Comparison of ENCODE assay signal across 10 cellular contexts in the genomic region with DNA sequence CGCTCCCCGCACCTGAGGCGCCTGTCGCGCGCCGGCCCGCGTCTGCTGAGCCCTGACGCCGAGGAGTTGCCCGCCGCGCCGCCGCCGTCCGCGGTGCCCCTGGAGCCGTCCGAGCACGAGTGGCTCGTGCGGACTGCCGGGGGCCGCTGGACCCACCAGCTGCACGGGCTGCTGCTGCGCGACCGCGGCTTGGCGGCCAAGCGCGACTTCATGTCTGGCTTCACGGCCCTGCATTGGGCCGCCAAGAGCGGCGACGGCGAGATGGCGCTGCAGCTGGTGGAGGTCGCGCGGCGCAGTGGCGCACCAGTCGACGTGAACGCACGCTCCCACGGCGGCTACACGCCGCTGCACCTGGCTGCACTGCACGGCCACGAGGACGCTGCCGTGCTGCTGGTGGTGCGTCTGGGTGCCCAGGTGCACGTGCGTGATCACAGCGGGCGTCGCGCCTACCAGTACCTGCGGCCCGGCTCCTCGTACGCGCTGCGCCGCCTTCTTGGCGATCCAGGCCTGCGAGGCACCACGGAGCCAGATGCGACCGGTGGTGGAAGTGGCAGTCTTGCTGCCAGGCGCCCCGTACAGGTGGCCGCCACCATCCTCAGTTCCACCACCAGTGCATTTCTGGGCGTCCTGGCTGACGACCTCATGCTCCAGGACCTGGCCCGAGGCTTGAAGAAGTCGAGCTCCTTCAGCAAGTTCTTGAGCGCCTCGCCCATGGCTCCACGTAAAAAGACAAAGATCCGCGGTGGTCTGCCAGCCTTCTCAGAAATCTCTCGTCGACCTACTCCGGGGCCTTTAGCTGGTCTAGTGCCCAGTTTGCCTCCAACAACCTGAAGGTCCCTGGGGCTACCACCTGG. TPM values are rescaled to one million over a fixed set of nuclear protein-coding genes. Genes with fewer than 3 reads are reported as not detected.
A peak's percentile ranks its signal among the peaks of the same experiment; 100 is the strongest.
DNase-seq lines count a peak whose midpoint lies in the region; ATAC-seq and TF ChIP-seq lines count a peak whose summit lies in the region.
"Had no signal": no experiment of that assay in that cellular context is flagged by ENCODE, and none has a peak within 500 bp of the region (broad histone marks: within the 10 kb centered on the region; RNA-seq: fewer than 3 reads in every experiment).

No MANE protein-coding gene starts in this region.

- no peaks in the 10 kb centered on the region for H3K9me3 ChIP-seq in naive thymus-derived CD4-positive, alpha-beta T cell (ENCODE audit: control insufficient read depth in 2 of 3, low read length in 3 of 3)
- H3K9me3 ChIP-seq in upper lobe of left lung (no peaks in the 10 kb centered on the region), thyroid gland (no peaks in the 10 kb centered on the region)

- no peaks in the 10 kb centered on the region for H3K9me3 Mint-ChIP-seq in activated naive CD8-positive, alpha-beta T cell (ENCODE audit: low read depth)
- H3K9me3 Mint-ChIP-seq in activated naive CD8-positive, alpha-beta T cell treated with anti-CD3 and anti-CD28 coated beads, Interleukin-2, amount 50 U/mL, for 24 hours = no peaks in the 10 kb centered on the region
- no peaks in the 10 kb centered on the region for H3K9me3 Mint-ChIP-seq in endothelial cell (ENCODE audit: unreplicated experiment)
- H3K9me3 Mint-ChIP-seq in naive thymus-derived CD4-positive, alpha-beta T cell = peaks cover 0 to 3% (median 0%) of the 10 kb centered on the region in 11 donors
- H3K9me3 Mint-ChIP-seq: dendritic cell treated with granulocyte-macrophage colony-stimulating factor and Interleukin-4, amounts not matched to agents 40 ng/mL and 50 ng/mL, for 4 days had no signal

- H3K27me3 Mint-ChIP-seq in activated naive CD8-positive, alpha-beta T cell = peaks cover 24% of the 10 kb centered on the region
- H3K27me3 Mint-ChIP-seq in activated naive CD8-positive, alpha-beta T cell treated with anti-CD3 and anti-CD28 coated beads, Interleukin-2, amount 50 U/mL, for 24 hours = peaks cover 54% of the 10 kb centered on the region
- peaks cover 6% of the 10 kb centered on the region for H3K27me3 Mint-ChIP-seq in endothelial cell (ENCODE audit: unreplicated experiment)
- peaks cover 38 to 61% (median 41%) of the 10 kb centered on the region in 5 donors for H3K27me3 Mint-ChIP-seq in naive thymus-derived CD4-positive, alpha-beta T cell

- H3K4me1 ChIP-seq in naive thymus-derived CD4-positive, alpha-beta T cell (ENCODE audit: control insufficient read depth in 2 of 2, insufficient read depth in 2 of 2, low read length in 2 of 2) = no peaks in the 10 kb centered on the region
- H3K4me1 ChIP-seq in upper lobe of left lung (peaks cover 13 to 21% (median 18%) of the 10 kb centered on the region in 4 donors), thyroid gland (peaks cover 6 to 10% of the 10 kb centered on the region in 2 donors)

- TF ChIP-seq CTCF in endothelial cell (IDR thresholded peaks at IDR 0.05; ENCODE audit: unreplicated experiment) (no peak), upper lobe of left lung (IDR thresholded peaks at IDR 0.05) (no peak), thyroid gland (IDR thresholded peaks at IDR 0.05) (no peak)

- ATAC-seq in activated naive CD8-positive, alpha-beta T cell treated with anti-CD3 and anti-CD28 coated beads, Interleukin-2, amount 50 U/mL, for 24 hours = no peak
- ATAC-seq in naive thymus-derived CD4-positive, alpha-beta T cell = no peak
- no peak for ATAC-seq in upper lobe of left lung (ENCODE audit: low FRiP score in 2 of 2)

- TF ChIP-seq POLR2A in upper lobe of left lung (IDR thresholded peaks at IDR 0.05) (no peak), thyroid gland (IDR thresholded peaks at IDR 0.05) (no peak)

- no peak for DNase-seq in activated naive CD8-positive, alpha-beta T cell treated with anti-CD3 and anti-CD28 coated beads, Interleukin-2, amount 50 U/mL, for 24 hours
- DNase-seq in endothelial cell (ENCODE audit: low spot score) = no peak
- no peak for DNase-seq in naive thymus-derived CD4-positive, alpha-beta T cell
- DNase-seq in upper lobe of left lung = peak in 1 of 2 donors; percentile 85
- DNase-seq in retina = no peak
- no peak for DNase-seq in NOMO-1 (lab: John Stamatoyannopoulos, UW; ENCODE audit: unreplicated experiment in 2 of 2)
- DNase-seq in thyroid gland = no peak
- DNase-seq: NCI-H1105 had no signal

- H3K4me3 Mint-ChIP-seq in activated naive CD8-positive, alpha-beta T cell = peak overlapping the region; percentile 59
- no peak overlapping the region for H3K4me3 Mint-ChIP-seq in activated naive CD8-positive, alpha-beta T cell treated with anti-CD3 and anti-CD28 coated beads, Interleukin-2, amount 50 U/mL, for 24 hours
- H3K4me3 Mint-ChIP-seq in endothelial cell (ENCODE audit: unreplicated experiment) = peak overlapping the region; percentile 51
- peak overlapping the region in 7 of 10 donors; percentile 25 to 69 (median 55) for H3K4me3 Mint-ChIP-seq in naive thymus-derived CD4-positive, alpha-beta T cell

- TF ChIP-seq EP300 in upper lobe of left lung (IDR thresholded peaks at IDR 0.05) = no peak

- WGBS in upper lobe of left lung, 2 donors = 77 to 95% methylated on average over 15 to 62 of the region's 92 CpGs
- 71 to 94% methylated on average over 12 to 42 of the region's 92 CpGs for WGBS in thyroid gland, 2 donors

- H3K27ac Mint-ChIP-seq in activated naive CD8-positive, alpha-beta T cell = no peak overlapping the region
- no peak overlapping the region for H3K27ac Mint-ChIP-seq in activated naive CD8-positive, alpha-beta T cell treated with anti-CD3 and anti-CD28 coated beads, Interleukin-2, amount 50 U/mL, for 24 hours
- H3K27ac Mint-ChIP-seq in endothelial cell (ENCODE audit: unreplicated experiment) = no peak overlapping the region
- H3K27ac Mint-ChIP-seq in naive thymus-derived CD4-positive, alpha-beta T cell = peak overlapping the region in 1 of 9 donors; percentile 13
- H3K27ac Mint-ChIP-seq: dendritic cell treated with granulocyte-macrophage colony-stimulating factor and Interleukin-4, amounts not matched to agents 40 ng/mL and 50 ng/mL, for 4 days had no signal

- H3K36me3 ChIP-seq in naive thymus-derived CD4-positive, alpha-beta T cell (ENCODE audit: control insufficient read depth in 2 of 3, insufficient read depth in 3 of 3, low read length in 3 of 3) = no peaks in the 10 kb centered on the region
- H3K36me3 ChIP-seq in upper lobe of left lung = no peaks in the 10 kb centered on the region
- no peaks in the 10 kb centered on the region for H3K36me3 ChIP-seq in thyroid gland

- no peak overlapping the region for H3K27ac ChIP-seq in naive thymus-derived CD4-positive, alpha-beta T cell (ENCODE audit: low read depth, low read length)
- H3K27ac ChIP-seq in upper lobe of left lung (no peak overlapping the region), thyroid gland (peak overlapping the region in 1 of 3 donors; percentile 38)

- intact Hi-C loops in naive thymus-derived CD4-positive, alpha-beta T cell (cut with micrococcal nuclease) = loop anchor here (5.0 to 10.0 kb wide), 3 partner anchors 37 to 540 kb away; a partner anchor contains a TSS
- intact Hi-C loops in thyroid gland (cut with DNase I) = no loop called here

- no peaks in the 10 kb centered on the region for H3K36me3 Mint-ChIP-seq in activated naive CD8-positive, alpha-beta T cell
- H3K36me3 Mint-ChIP-seq in activated naive CD8-positive, alpha-beta T cell treated with anti-CD3 and anti-CD28 coated beads, Interleukin-2, amount 50 U/mL, for 24 hours (ENCODE audit: low read depth) = no peaks in the 10 kb centered on the region
- no peaks in the 10 kb centered on the region for H3K36me3 Mint-ChIP-seq in endothelial cell (ENCODE audit: low read depth, unreplicated experiment)
- H3K36me3 Mint-ChIP-seq in naive thymus-derived CD4-positive, alpha-beta T cell = peaks cover 0 to 4% (median 0%) of the 10 kb centered on the region in 5 donors

- H3K27me3 ChIP-seq in naive thymus-derived CD4-positive, alpha-beta T cell (ENCODE audit: control insufficient read depth in 2 of 2, insufficient read depth in 2 of 2, low read length in 2 of 2) = peaks cover 4 to 12% of the 10 kb centered on the region in 2 donors
- peaks cover 0 to 38% (median 15%) of the 10 kb centered on the region in 4 donors for H3K27me3 ChIP-seq in upper lobe of left lung
- no peaks in the 10 kb centered on the region for H3K27me3 ChIP-seq in thyroid gland

- CTCF ChIA-PET in naive thymus-derived CD4-positive, alpha-beta T cell (lab: Charles Lee) = no interaction called here

- H3K4me3 ChIP-seq in naive thymus-derived CD4-positive, alpha-beta T cell (ENCODE audit: low read length) = no peak overlapping the region
- H3K4me3 ChIP-seq in upper lobe of left lung = peak overlapping the region in 3 of 4 donors; percentile 43 to 48 (median 45)
- H3K4me3 ChIP-seq in thyroid gland (replicated peaks in 1 of 3) = peak overlapping the region in 1 of 3 donors; percentile 52

- POLR2A ChIA-PET in naive thymus-derived CD4-positive, alpha-beta T cell (lab: Charles Lee) = interaction anchor here (1.1 kb wide), 1 partner anchor 258 kb away, joined by 3 read pairs; a partner anchor contains a TSS

- peaks cover 14% of the 10 kb centered on the region for H3K4me1 Mint-ChIP-seq in activated naive CD8-positive, alpha-beta T cell (ENCODE audit: low read depth)
- peaks cover 9% of the 10 kb centered on the region for H3K4me1 Mint-ChIP-seq in activated naive CD8-positive, alpha-beta T cell treated with anti-CD3 and anti-CD28 coated beads, Interleukin-2, amount 50 U/mL, for 24 hours
- peaks cover 6% of the 10 kb centered on the region for H3K4me1 Mint-ChIP-seq in endothelial cell (ENCODE audit: unreplicated experiment)
- peaks cover 14 to 21% (median 16%) of the 10 kb centered on the region in 7 donors for H3K4me1 Mint-ChIP-seq in naive thymus-derived CD4-positive, alpha-beta T cell

RNA-seq across cellular contexts. Expression of a gene that starts 1.6 kb away (rescaled TPM):
- total RNA-seq in endothelial cell (ENCODE audit: unreplicated experiment) = not detected
- total RNA-seq in naive thymus-derived CD4-positive, alpha-beta T cell = under 1 TPM in 1 of 5 experiments, not detected in 4; 0.15 TPM
- not detected for polyA plus RNA-seq in naive thymus-derived CD4-positive, alpha-beta T cell
- total RNA-seq in upper lobe of left lung = 1 to 10 TPM in 1 of 6 donors, under 1 TPM in 4, not detected in 1; 0.30 to 1.0 (median 0.55) TPM
- total RNA-seq in thyroid gland = 1 to 10 TPM; 3.7 to 9.3 (median 4.6) TPM

RNA-seq across cellular contexts. Expression of a gene that starts 15.8 kb away (rescaled TPM):
- 5.6 TPM for total RNA-seq in endothelial cell (ENCODE audit: unreplicated experiment)
- 1 to 10 TPM in 3 of 5 experiments, under 1 TPM in 1, not detected in 1; 0.11 to 8.9 (median 3.7) TPM for total RNA-seq in naive thymus-derived CD4-positive, alpha-beta T cell
- not detected for polyA plus RNA-seq in naive thymus-derived CD4-positive, alpha-beta T cell
- 10 to 100 TPM in 5 of 6 donors, 1 to 10 TPM in 1; 7.7 to 27.6 (median 20.0) TPM for total RNA-seq in upper lobe of left lung
- 10 to 100 TPM in 3 of 4 donors, 1 to 10 TPM in 1; 7.6 to 21.4 (median 14.2) TPM for total RNA-seq in thyroid gland

RNA-seq across cellular contexts. Expression of a gene that starts 37.6 kb away (rescaled TPM):
- total RNA-seq in endothelial cell (ENCODE audit: unreplicated experiment) = 22.8 TPM
- 10 to 100 TPM in 1 of 5 experiments, 1 to 10 TPM in 4; 2.7 to 42.1 (median 5.2) TPM for total RNA-seq in naive thymus-derived CD4-positive, alpha-beta T cell
- under 1 TPM; 0.64 to 0.84 TPM for polyA plus RNA-seq in naive thymus-derived CD4-positive, alpha-beta T cell
- 10 to 100 TPM; 26.3 to 41.5 (median 31.5) TPM for total RNA-seq in upper lobe of left lung
- total RNA-seq in thyroid gland = 10 to 100 TPM; 41.9 to 57.7 (median 46.7) TPM

RNA-seq across cellular contexts. Expression of a gene that starts 51.6 kb away (rescaled TPM):
- 0.33 TPM for total RNA-seq in endothelial cell (ENCODE audit: unreplicated experiment)
- total RNA-seq in naive thymus-derived CD4-positive, alpha-beta T cell = 1 to 10 TPM in 4 of 5 experiments, under 1 TPM in 1; 0.48 to 2.0 (median 1.6) TPM
- polyA plus RNA-seq in naive thymus-derived CD4-positive, alpha-beta T cell = under 1 TPM; 0.43 to 0.53 TPM
- 1 to 10 TPM in 2 of 6 donors, under 1 TPM in 2, not detected in 2; 0.23 to 1.1 (median 0.66) TPM for total RNA-seq in upper lobe of left lung
- total RNA-seq in thyroid gland = under 1 TPM in 2 of 4 donors, not detected in 2; 0.27 to 0.33 TPM

RNA-seq across cellular contexts. Expression of a gene that starts 51.8 kb away (rescaled TPM):
- total RNA-seq in endothelial cell (ENCODE audit: unreplicated experiment) (152 TPM), upper lobe of left lung (100 to 1,000 TPM in 3 of 6 donors, 10 to 100 TPM in 3; 44.6 to 327 (median 103) TPM), thyroid gland (100 to 1,000 TPM in 3 of 4 donors, 10 to 100 TPM in 1; 59.2 to 235 (median 118) TPM)
- 100 to 1,000 TPM; 101 to 338 (median 110) TPM for total RNA-seq in naive thymus-derived CD4-positive, alpha-beta T cell
- polyA plus RNA-seq in naive thymus-derived CD4-positive, alpha-beta T cell = 100 to 1,000 TPM; 556 to 584 TPM
